Comparison of ENCODE assay signal across 25 cellular contexts in genomic region chr17:63610854-63611253, GRCh38. TPM values are rescaled to one million over a fixed set of nuclear protein-coding genes. Genes with fewer than 3 reads are reported as not detected.
DNase-seq lines count a peak whose midpoint lies in the region; ATAC-seq and FAIRE-seq lines count a peak whose summit lies in the region.
"Had no signal": no experiment of that assay in that cellular context is flagged by ENCODE, and none has a peak within 500 bp of the region (broad histone marks: within the 10 kb centered on the region; RNA-seq: fewer than 3 reads in every experiment).

No MANE protein-coding gene starts in this region.

- H3K9me3 ChIP-seq in CD8-positive, alpha-beta memory T cell (ENCODE audit: low read length), result no peaks in the 10 kb centered on the region
- no peaks in the 10 kb centered on the region for H3K9me3 ChIP-seq in naive thymus-derived CD4-positive, alpha-beta T cell (ENCODE audit: control insufficient read depth in 2 of 3, low read length in 3 of 3)
- H3K9me3 ChIP-seq: heart right ventricle, suprapubic skin had no signal

- DNase-seq in activated T-cell treated with anti-CD3 and anti-CD28 coated beads, Interleukin-2, amount 50 U/mL, for 24 hours, result no peak
- DNase-seq in activated T-cell treated with anti-CD3 and anti-CD28 coated beads, Interleukin-2, amount 50 U/mL, for 1 hour, result no peak
- DNase-seq in CD8-positive, alpha-beta memory T cell, result no peak
- no peak for DNase-seq in naive thymus-derived CD4-positive, alpha-beta T cell
- DNase-seq in RCC 7860 (ENCODE audit: low spot score) (no peak), NCI-H1694 (lab: John Stamatoyannopoulos, UW) (no peak)
- DNase-seq in activated CD8-positive, alpha-beta memory T cell treated with anti-CD3 and anti-CD28 coated beads for 24 hours, result no peak
- DNase-seq: ACHN; brain microvascular endothelial cell; Calu3; DND-41; effector CD8-positive, alpha-beta T cell; foreskin keratinocyte; H7; heart right ventricle; mammary epithelial cell; NCI-H2171; NCI-H524; PC-3; SHP77 had no signal

- POLR2A ChIA-PET in CD8-positive, alpha-beta memory T cell (lab: Charles Lee), result interaction anchor here (1.2 to 1.6 kb wide), 4 partner anchors 10 to 133 kb away, joined by 3 to 8 read pairs (median 4); partner anchors contain the start of genes DCAF7 and TACO1
- POLR2A ChIA-PET in naive thymus-derived CD4-positive, alpha-beta T cell (lab: Charles Lee), result interaction anchor here (0.6 to 2.8 kb wide), 6 partner anchors 8 to 186 kb away, joined by 3 to 23 read pairs (median 8); partner anchors contain the start of genes MAP3K3 and TACO1

- peak overlapping the region; percentile 41 for H3K4me3 Mint-ChIP-seq in activated T-cell treated with anti-CD3 and anti-CD28 coated beads, Interleukin-2, amount 50 U/mL, for 24 hours
- H3K4me3 Mint-ChIP-seq in CD8-positive, alpha-beta memory T cell, result peak overlapping the region in 5 of 7 donors; percentile 15 to 71 (median 65)
- peak overlapping the region; percentile 87 for H3K4me3 Mint-ChIP-seq in activated T-helper 17 cell treated with anti-CD3 and anti-CD28 coated beads, Interleukin-2, amount 50 U/mL, for 72 hours
- H3K4me3 Mint-ChIP-seq in naive thymus-derived CD4-positive, alpha-beta T cell, result peak overlapping the region in 8 of 10 donors; percentile 14 to 74 (median 58)

- ATAC-seq in activated T-helper 17 cell treated with anti-CD3 and anti-CD28 coated beads, Interleukin-2, amount 50 U/mL, for 72 hours (replicated peaks), result no peak
- ATAC-seq in naive thymus-derived CD4-positive, alpha-beta T cell, result no peak
- ATAC-seq: esophagus mucosa, foreskin keratinocyte, heart right ventricle, PC-3 had no signal

- H3K9me3 Mint-ChIP-seq in activated T-cell treated with anti-CD3 and anti-CD28 coated beads, Interleukin-2, amount 50 U/mL, for 24 hours, result no peaks in the 10 kb centered on the region
- H3K9me3 Mint-ChIP-seq in CD8-positive, alpha-beta memory T cell, result no peaks in the 10 kb centered on the region
- H3K9me3 Mint-ChIP-seq in activated T-helper 17 cell treated with anti-CD3 and anti-CD28 coated beads, Interleukin-2, amount 50 U/mL, for 72 hours, result no peaks in the 10 kb centered on the region
- H3K9me3 Mint-ChIP-seq in naive thymus-derived CD4-positive, alpha-beta T cell, result no peaks in the 10 kb centered on the region

- peaks cover 27% of the 10 kb centered on the region for H3K4me1 Mint-ChIP-seq in activated T-cell treated with anti-CD3 and anti-CD28 coated beads, Interleukin-2, amount 50 U/mL, for 24 hours (ENCODE audit: low read depth)
- peaks cover 29 to 37% (median 34%) of the 10 kb centered on the region in 3 donors for H3K4me1 Mint-ChIP-seq in CD8-positive, alpha-beta memory T cell
- peaks cover 29% of the 10 kb centered on the region for H3K4me1 Mint-ChIP-seq in activated T-helper 17 cell treated with anti-CD3 and anti-CD28 coated beads, Interleukin-2, amount 50 U/mL, for 72 hours
- peaks cover 25 to 30% (median 29%) of the 10 kb centered on the region in 7 donors for H3K4me1 Mint-ChIP-seq in naive thymus-derived CD4-positive, alpha-beta T cell

- H3K36me3 ChIP-seq in CD8-positive, alpha-beta memory T cell (ENCODE audit: insufficient read depth, low read length), result peaks cover 26% of the 10 kb centered on the region
- peaks cover 0 to 33% (median 12%) of the 10 kb centered on the region in 3 experiments for H3K36me3 ChIP-seq in naive thymus-derived CD4-positive, alpha-beta T cell (ENCODE audit: control insufficient read depth in 2 of 3, insufficient read depth in 3 of 3, low read length in 3 of 3)

- no peak overlapping the region for H3K4me3 ChIP-seq in CD8-positive, alpha-beta memory T cell (ENCODE audit: low read length)
- H3K4me3 ChIP-seq in naive thymus-derived CD4-positive, alpha-beta T cell (ENCODE audit: low read length), result peak overlapping the region; percentile 15
- H3K4me3 ChIP-seq: heart right ventricle, suprapubic skin had no signal

- no peaks in the 10 kb centered on the region for H3K27me3 Mint-ChIP-seq in activated T-cell treated with anti-CD3 and anti-CD28 coated beads, Interleukin-2, amount 50 U/mL, for 24 hours
- H3K27me3 Mint-ChIP-seq in CD8-positive, alpha-beta memory T cell, result no peaks in the 10 kb centered on the region
- H3K27me3 Mint-ChIP-seq in activated T-helper 17 cell treated with anti-CD3 and anti-CD28 coated beads, Interleukin-2, amount 50 U/mL, for 72 hours, result no peaks in the 10 kb centered on the region
- H3K27me3 Mint-ChIP-seq in naive thymus-derived CD4-positive, alpha-beta T cell, result no peaks in the 10 kb centered on the region

- CTCF ChIA-PET in CD8-positive, alpha-beta memory T cell (lab: Charles Lee), result interaction anchor here (1.2 to 10.1 kb wide), 10 partner anchors 10 to 204 kb away, joined by 3 to 174 read pairs (median 18); partner anchors contain the start of genes ACE, DCAF7 and MAP3K3
- CTCF ChIA-PET in naive thymus-derived CD4-positive, alpha-beta T cell (lab: Charles Lee), result interaction anchor here (1.0 to 7.5 kb wide), 7 partner anchors 11 to 410 kb away, joined by 3 to 112 read pairs (median 3); partner anchors contain the start of genes ICAM2 and MAP3K3

- intact Hi-C loops in naive thymus-derived CD4-positive, alpha-beta T cell (cut with micrococcal nuclease), result loop anchor here (5.0 kb wide), 2 partner anchors 86 to 164 kb away; partner anchors contain the start of gene CYB561 (in 1 of the 2)

- FAIRE-seq in RCC 7860 (lab: Jason Lieb, UNC), result no peak
- FAIRE-seq: TTC549 had no signal

- peaks cover 52% of the 10 kb centered on the region for H3K36me3 Mint-ChIP-seq in activated T-cell treated with anti-CD3 and anti-CD28 coated beads, Interleukin-2, amount 50 U/mL, for 24 hours (ENCODE audit: low read depth)
- peaks cover 4 to 47% (median 13%) of the 10 kb centered on the region in 3 donors for H3K36me3 Mint-ChIP-seq in CD8-positive, alpha-beta memory T cell
- H3K36me3 Mint-ChIP-seq in activated T-helper 17 cell treated with anti-CD3 and anti-CD28 coated beads, Interleukin-2, amount 50 U/mL, for 72 hours (ENCODE audit: low read depth), result peaks cover 54% of the 10 kb centered on the region
- peaks cover 6 to 35% (median 8%) of the 10 kb centered on the region in 5 donors for H3K36me3 Mint-ChIP-seq in naive thymus-derived CD4-positive, alpha-beta T cell

- H3K27ac ChIP-seq in CD8-positive, alpha-beta memory T cell (ENCODE audit: low read depth, low read length), result no peak overlapping the region
- H3K27ac ChIP-seq in naive thymus-derived CD4-positive, alpha-beta T cell (ENCODE audit: low read depth, low read length), result peak overlapping the region; percentile 52
- H3K27ac ChIP-seq: brain microvascular endothelial cell, foreskin keratinocyte, HL-60, suprapubic skin had no signal

- H3K27me3 ChIP-seq in CD8-positive, alpha-beta memory T cell (ENCODE audit: insufficient read depth, low read length, poor library complexity, severe bottlenecking), result no peaks in the 10 kb centered on the region
- no peaks in the 10 kb centered on the region for H3K27me3 ChIP-seq in naive thymus-derived CD4-positive, alpha-beta T cell (ENCODE audit: control insufficient read depth in 2 of 2, insufficient read depth in 2 of 2, low read length in 2 of 2)
- H3K27me3 ChIP-seq: brain microvascular endothelial cell, foreskin keratinocyte, heart right ventricle, suprapubic skin had no signal

- peaks cover 30% of the 10 kb centered on the region for H3K4me1 ChIP-seq in CD8-positive, alpha-beta memory T cell (ENCODE audit: insufficient read depth, low read length)
- peaks cover 25 to 28% of the 10 kb centered on the region in 2 donors for H3K4me1 ChIP-seq in naive thymus-derived CD4-positive, alpha-beta T cell (ENCODE audit: control insufficient read depth in 2 of 2, insufficient read depth in 2 of 2, low read length in 2 of 2)
- H3K4me1 ChIP-seq: foreskin keratinocyte, heart right ventricle had no signal

- H3K27ac Mint-ChIP-seq in activated T-cell treated with anti-CD3 and anti-CD28 coated beads, Interleukin-2, amount 50 U/mL, for 24 hours, result peak overlapping the region; percentile 95
- H3K27ac Mint-ChIP-seq in CD8-positive, alpha-beta memory T cell, result peak overlapping the region; percentile 63 to 98 (median 88)
- H3K27ac Mint-ChIP-seq in activated T-helper 17 cell treated with anti-CD3 and anti-CD28 coated beads, Interleukin-2, amount 50 U/mL, for 72 hours, result peak overlapping the region; percentile 92
- peak overlapping the region; percentile 85 to 98 (median 93) for H3K27ac Mint-ChIP-seq in naive thymus-derived CD4-positive, alpha-beta T cell

RNA-seq across cellular contexts. Expression of gene TACO1, which starts 10.2 kb away (rescaled TPM):
- total RNA-seq in CD8-positive, alpha-beta memory T cell, result 10 to 100 TPM; 35.9 to 40.0 TPM
- polyA plus RNA-seq in CD8-positive, alpha-beta memory T cell, result 18.3 TPM
- total RNA-seq in activated T-helper 17 cell treated with anti-CD3 and anti-CD28 coated beads, Interleukin-2, amount 50 U/mL, for 72 hours, result 10 to 100 TPM; 12.5 to 27.8 TPM
- 10 to 100 TPM; 11.1 to 20.3 (median 15.2) TPM for total RNA-seq in naive thymus-derived CD4-positive, alpha-beta T cell
- 10 to 100 TPM; 20.4 to 21.2 TPM for polyA plus RNA-seq in naive thymus-derived CD4-positive, alpha-beta T cell

RNA-seq across cellular contexts. Expression of gene MAP3K3, which starts 11.4 kb away (rescaled TPM):
- total RNA-seq in CD8-positive, alpha-beta memory T cell, result 10 to 100 TPM; 34.7 to 35.8 TPM
- 50.3 TPM for polyA plus RNA-seq in CD8-positive, alpha-beta memory T cell
- total RNA-seq in activated T-helper 17 cell treated with anti-CD3 and anti-CD28 coated beads, Interleukin-2, amount 50 U/mL, for 72 hours, result 10 to 100 TPM; 30.8 to 38.7 TPM
- 100 to 1,000 TPM in 1 of 5 experiments, 10 to 100 TPM in 4; 37.5 to 105 (median 85.5) TPM for total RNA-seq in naive thymus-derived CD4-positive, alpha-beta T cell
- 10 to 100 TPM; 29.4 to 45.2 TPM for polyA plus RNA-seq in naive thymus-derived CD4-positive, alpha-beta T cell
